8 cellular contexts compared by ENCODE assay signal in the genomic region with DNA sequence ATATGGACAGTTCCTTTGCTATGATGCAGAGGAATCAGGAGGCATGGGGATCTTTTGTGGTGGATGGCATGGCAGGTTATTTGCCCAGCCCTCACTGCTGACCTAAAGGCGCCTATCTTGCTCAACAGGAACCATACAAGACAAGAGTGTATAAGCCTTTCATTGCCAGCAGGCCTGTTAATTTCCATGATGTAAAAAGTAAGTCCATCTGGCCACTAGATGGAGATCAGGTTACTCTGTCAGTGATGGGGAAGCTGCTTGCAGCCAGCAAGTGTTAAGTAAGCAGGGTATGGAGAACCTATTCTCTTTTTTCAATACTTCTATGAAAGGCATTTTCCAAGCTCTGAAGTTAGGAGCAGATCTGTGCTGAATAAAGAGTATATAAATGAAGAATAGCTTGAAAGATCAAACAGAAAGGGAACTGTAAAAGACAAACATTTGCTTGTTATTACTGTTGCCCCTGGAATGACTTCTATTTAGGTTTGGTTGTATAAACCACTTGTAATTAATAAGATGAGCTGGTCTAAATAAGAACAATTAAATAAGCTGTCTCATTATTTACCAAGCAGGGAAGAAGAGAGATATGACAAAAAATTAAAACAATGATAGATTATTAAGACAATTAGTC.
A peak's percentile ranks its signal among the peaks of the same experiment; 100 is the strongest.
DNase-seq lines count a peak whose midpoint lies in the region; ATAC-seq, FAIRE-seq and TF ChIP-seq lines count a peak whose summit lies in the region.

No MANE protein-coding gene starts in this region.

- H3K9me3 Mint-ChIP-seq in activated CD8-positive, alpha-beta memory T cell treated with anti-CD3 and anti-CD28 coated beads, Interleukin-2, amount 10 ng/mL, durations not matched to agents 7 days and 5 days (ENCODE audit: low read depth), result no peaks in the 10 kb centered on the region

- H3K9me2 ChIP-seq in OCI-LY7 (ENCODE audit: insufficient read depth, low read length), result no peaks in the 10 kb centered on the region
- no peaks in the 10 kb centered on the region for H3K9me2 ChIP-seq in hepatocyte (replicated peaks; ENCODE audit: insufficient read depth)

- no peak for TF ChIP-seq POLR2A in GM12878 (IDR thresholded peaks at IDR 0.05; ENCODE audit: low read depth, low read length)

- H3K9ac ChIP-seq in GM12878 (ENCODE audit: control insufficient read depth, insufficient read depth, low read length), result no peak overlapping the region

- RAD21 ChIA-PET in GM12878 (lab: Charles Lee; ENCODE audit: unreplicated experiment), result interaction anchor here (0.7 to 4.1 kb wide), 40 partner anchors 11 to 810 kb away, joined by 3 to 72 read pairs (median 4); a partner anchor contains a TSS

- H3K36me3 ChIP-seq in OCI-LY7 (ENCODE audit: insufficient read depth, low read length) (peaks cover 5% of the 10 kb centered on the region; the same call in 1 of the 2 replicates), GM12878 (ENCODE audit: control insufficient read depth in 2 of 2, insufficient read depth in 2 of 2, low read length in 1 of 2) (no peaks in the 10 kb centered on the region), hepatocyte (replicated peaks; ENCODE audit: insufficient read depth, low read depth) (no peaks in the 10 kb centered on the region)

- H3K4me1 ChIP-seq in OCI-LY7 (ENCODE audit: insufficient read depth, low read length, poor library complexity, severe bottlenecking) (no peaks in the 10 kb centered on the region), GM12878 (ENCODE audit: control insufficient read depth, insufficient read depth, low read length) (no peaks in the 10 kb centered on the region), hepatocyte (ENCODE audit: insufficient read depth) (no peaks in the 10 kb centered on the region)

- H3K27ac Mint-ChIP-seq in activated CD8-positive, alpha-beta memory T cell treated with anti-CD3 and anti-CD28 coated beads, Interleukin-2, amount 10 ng/mL, durations not matched to agents 7 days and 5 days, result no peak overlapping the region

- WGBS in GM12878 (ENCODE audit: insufficient coverage, insufficient replicate concordance, low lambda C conversion rate, missing lambda C conversion rate), result 8% methylated on average over 1 of the region's 1 CpG
- 0% methylated on average over 1 of the region's 1 CpG for WGBS in hepatocyte (ENCODE audit: low lambda C conversion rate, missing lambda C conversion rate)

- no peaks in the 10 kb centered on the region for H3K4me1 Mint-ChIP-seq in activated CD8-positive, alpha-beta memory T cell treated with anti-CD3 and anti-CD28 coated beads, Interleukin-2, amount 10 ng/mL, durations not matched to agents 7 days and 5 days

- BruUV-seq in OCI-LY7 (replicated peaks; lab: Mats Ljungman, UMichigan), result no TSS peak
- no TSS peak for BruUV-seq in GM12878 (replicated peaks; lab: Mats Ljungman, UMichigan)

- intact Hi-C loops in OCI-LY7 (cut with micrococcal nuclease; ENCODE audit: unreplicated experiment) (loop anchor here (1.0 to 10.0 kb wide), 4 partner anchors 239 to 548 kb away; no protein-coding TSS in a partner anchor), GM12878 (cut with micrococcal nuclease; ENCODE audit: unreplicated experiment) (loop anchor here (1.0 to 5.0 kb wide), 2 partner anchors 442 to 549 kb away; no protein-coding TSS in a partner anchor), sciatic nerve (cut with DNase I) (no loop called here)

- CTCF ChIA-PET in activated CD8-positive, alpha-beta memory T cell treated with anti-CD3 and anti-CD28 coated beads, Interleukin-2, amount 10 ng/mL, durations not matched to agents 7 days and 5 days (lab: Charles Lee), result interaction anchor here (0.6 to 3.2 kb wide), 16 partner anchors 11 to 482 kb away, joined by 3 to 56 read pairs (median 4); a partner anchor contains a TSS
- CTCF ChIA-PET in OCI-LY7 (lab: Charles Lee; ENCODE audit: unreplicated experiment), result interaction anchor here (0.7 to 1.1 kb wide), 3 partner anchors 10 to 442 kb away, joined by 3 to 5 read pairs (median 3); no protein-coding TSS in a partner anchor
- CTCF ChIA-PET in GM12878 (lab: Yijun Ruan, JAX), result interaction anchor here (0.6 to 7.5 kb wide), 78 partner anchors 10 to 677 kb away, joined by 3 to 150 read pairs (median 4); a partner anchor contains a TSS

- ATAC-seq in activated CD8-positive, alpha-beta memory T cell treated with anti-CD3 and anti-CD28 coated beads, Interleukin-2, amount 10 ng/mL, durations not matched to agents 7 days and 5 days, result peak; percentile 91
- peak; percentile 89 for ATAC-seq in GM21786 (IDR thresholded peaks at IDR 0.05; ENCODE audit: unreplicated experiment)
- peak; percentile 99 for ATAC-seq in GM12878
- peak; percentile 97 for ATAC-seq in sciatic nerve

- H3K4me2 ChIP-seq in OCI-LY7 (ENCODE audit: low read length), result no peak overlapping the region
- no peak overlapping the region for H3K4me2 ChIP-seq in GM12878 (ENCODE audit: control insufficient read depth, insufficient read depth)
- no peak overlapping the region for H3K4me2 ChIP-seq in hepatocyte

- in situ Hi-C loops in GM12878 (cut with MboI), result loop anchor here (5.0 kb wide), 2 partner anchors 444 to 544 kb away; no protein-coding TSS in a partner anchor

- H3K27me3 Mint-ChIP-seq in activated CD8-positive, alpha-beta memory T cell treated with anti-CD3 and anti-CD28 coated beads, Interleukin-2, amount 10 ng/mL, durations not matched to agents 7 days and 5 days, result no peaks in the 10 kb centered on the region

- no peaks in the 10 kb centered on the region for H4K20me1 ChIP-seq in OCI-LY7 (ENCODE audit: insufficient read depth, low read length)
- no peaks in the 10 kb centered on the region for H4K20me1 ChIP-seq in GM12878 (ENCODE audit: control insufficient read depth, insufficient read depth)
- H4K20me1 ChIP-seq in hepatocyte (ENCODE audit: insufficient read depth, poor library complexity, severe bottlenecking), result no peaks in the 10 kb centered on the region

- no peak for TF ChIP-seq EP300 in GM12878 (IDR thresholded peaks at IDR 0.05; ENCODE audit: borderline replicate concordance in 1 of 2, control insufficient read depth in 1 of 2, low read depth in 2 of 2, low read length in 2 of 2)

- peak; percentile 92 for FAIRE-seq in GM12878 (lab: Jason Lieb, UNC)

- H3K27me3 ChIP-seq in GM12878 (replicated peaks in 1 of 2; ENCODE audit: control insufficient read depth in 2 of 2, insufficient read depth in 2 of 2, low read length in 1 of 2) (no peaks in the 10 kb centered on the region), hepatocyte (no peaks in the 10 kb centered on the region)

- POLR2A ChIA-PET in OCI-LY7 (lab: Charles Lee) (interaction anchor here (0.5 to 2.9 kb wide), 16 partner anchors 10 to 522 kb away, joined by 3 to 20 read pairs (median 3); no protein-coding TSS in a partner anchor), GM12878 (lab: Charles Lee) (interaction anchor here (0.6 to 1.0 kb wide), 2 partner anchors 107 to 444 kb away, joined by 3 read pairs; no protein-coding TSS in a partner anchor)

- no peaks in the 10 kb centered on the region for H3K9me3 ChIP-seq in OCI-LY7 (ENCODE audit: low read length)
- H3K9me3 ChIP-seq in GM12878 (replicated peaks; ENCODE audit: control insufficient read depth, insufficient read depth, low read length), result no peaks in the 10 kb centered on the region
- H3K9me3 ChIP-seq in hepatocyte (ENCODE audit: low read depth), result no peaks in the 10 kb centered on the region

- peak; percentile 60 for DNase-seq in activated CD8-positive, alpha-beta memory T cell treated with anti-CD3 and anti-CD28 coated beads, Interleukin-2, amount 10 ng/mL, durations not matched to agents 7 days and 5 days
- no peak for DNase-seq in activated CD8-positive, alpha-beta memory T cell treated with anti-CD3 and anti-CD28 coated beads, Interleukin-2, amount 50 U/mL, for 48 hours
- DNase-seq in Kasumi-1 (lab: John Stamatoyannopoulos, UW) (peak; percentile 89 to 94), OCI-LY7 (ENCODE audit: low spot score) (peak; percentile 89), GM12878 (ENCODE audit: low read depth, low spot score) (peak; percentile 60), hepatocyte (ENCODE audit: low spot score) (peak; percentile 88), sciatic nerve (ENCODE audit: low spot score) (no peak)

- no peak overlapping the region for H3K4me3 Mint-ChIP-seq in activated CD8-positive, alpha-beta memory T cell treated with anti-CD3 and anti-CD28 coated beads, Interleukin-2, amount 10 ng/mL, durations not matched to agents 7 days and 5 days

- TF ChIP-seq CTCF in OCI-LY7 (conservative IDR thresholded peaks at IDR 0.05; ENCODE audit: low read length) (peak; percentile 97), GM12878 (IDR thresholded peaks at IDR 0.05 in 2 of 3, conservative IDR thresholded peaks at IDR 0.05 in 1 of 3; ENCODE audit: control insufficient read depth in 2 of 3, extremely low read depth in 1 of 3, insufficient read depth in 1 of 3, low read depth in 3 of 3, low read length in 3 of 3) (peak; percentile 73 to 91 (median 78)), hepatocyte (IDR thresholded peaks at IDR 0.05; ENCODE audit: poor library complexity) (peak; percentile 88)

- SMC1A ChIA-PET in GM12878 (lab: Charles Lee; ENCODE audit: uncharacterized antibody, unreplicated experiment), result interaction anchor here (0.6 to 4.4 kb wide), 64 partner anchors 10 to 662 kb away, joined by 3 to 115 read pairs (median 4); no protein-coding TSS in a partner anchor

- H3K79me2 ChIP-seq in OCI-LY7 (ENCODE audit: insufficient read depth, low read depth, low read length) (no peaks in the 10 kb centered on the region), GM12878 (ENCODE audit: control insufficient read depth, insufficient read depth, low read length) (no peaks in the 10 kb centered on the region), hepatocyte (no peaks in the 10 kb centered on the region)

- peak; percentile 97 for TF ChIP-seq RAD21 in GM12878 (IDR thresholded peaks at IDR 0.05; ENCODE audit: insufficient read depth, low read depth, low read length)

- no peak overlapping the region for H2AFZ ChIP-seq in OCI-LY7 (ENCODE audit: low read length)
- 0 out of 2 replicates have a peak overlapping the region, but pooled peaks have one; percentile 8 for H2AFZ ChIP-seq in GM12878 (ENCODE audit: control insufficient read depth, low read depth, low read length)
- no peak overlapping the region for H2AFZ ChIP-seq in hepatocyte

- peaks cover 2% of the 10 kb centered on the region for H3K36me3 Mint-ChIP-seq in activated CD8-positive, alpha-beta memory T cell treated with anti-CD3 and anti-CD28 coated beads, Interleukin-2, amount 10 ng/mL, durations not matched to agents 7 days and 5 days

- no peak overlapping the region for H3K27ac ChIP-seq in OCI-LY7 (ENCODE audit: low read depth, low read length, poor library complexity, severe bottlenecking)
- no peak overlapping the region for H3K27ac ChIP-seq in GM12878 (ENCODE audit: control insufficient read depth, insufficient read depth)
- no peak overlapping the region for H3K27ac ChIP-seq in hepatocyte

- H3K4me3 ChIP-seq in OCI-LY7 (ENCODE audit: low read depth, low read length, poor library complexity, severe bottlenecking), result no peak overlapping the region
- H3K4me3 ChIP-seq in GM12878, result no peak overlapping the region
- H3K4me3 ChIP-seq in hepatocyte, result no peak overlapping the region

Comparison
In these comparisons a context has a peak if more than half of its experiments do, and no peak if none do; other contexts are left out.
1. DNase-seq: peak in activated CD8-positive, alpha-beta memory T cell treated with anti-CD3 and anti-CD28 coated beads, Interleukin-2, amount 10 ng/mL, durations not matched to agents 7 days and 5 days (single experiment), Kasumi-1 (2 of 2), OCI-LY7 (single experiment), GM12878 (single experiment) and hepatocyte (single experiment); none in activated CD8-positive, alpha-beta memory T cell treated with anti-CD3 and anti-CD28 coated beads, Interleukin-2, amount 50 U/mL, for 48 hours (single experiment) and sciatic nerve (single experiment).
2. Peak in every context shown above with its lines, with median percentiles within 50 percentile points of each other: ATAC-seq and CTCF ChIP-seq.